In the genomic region with DNA sequence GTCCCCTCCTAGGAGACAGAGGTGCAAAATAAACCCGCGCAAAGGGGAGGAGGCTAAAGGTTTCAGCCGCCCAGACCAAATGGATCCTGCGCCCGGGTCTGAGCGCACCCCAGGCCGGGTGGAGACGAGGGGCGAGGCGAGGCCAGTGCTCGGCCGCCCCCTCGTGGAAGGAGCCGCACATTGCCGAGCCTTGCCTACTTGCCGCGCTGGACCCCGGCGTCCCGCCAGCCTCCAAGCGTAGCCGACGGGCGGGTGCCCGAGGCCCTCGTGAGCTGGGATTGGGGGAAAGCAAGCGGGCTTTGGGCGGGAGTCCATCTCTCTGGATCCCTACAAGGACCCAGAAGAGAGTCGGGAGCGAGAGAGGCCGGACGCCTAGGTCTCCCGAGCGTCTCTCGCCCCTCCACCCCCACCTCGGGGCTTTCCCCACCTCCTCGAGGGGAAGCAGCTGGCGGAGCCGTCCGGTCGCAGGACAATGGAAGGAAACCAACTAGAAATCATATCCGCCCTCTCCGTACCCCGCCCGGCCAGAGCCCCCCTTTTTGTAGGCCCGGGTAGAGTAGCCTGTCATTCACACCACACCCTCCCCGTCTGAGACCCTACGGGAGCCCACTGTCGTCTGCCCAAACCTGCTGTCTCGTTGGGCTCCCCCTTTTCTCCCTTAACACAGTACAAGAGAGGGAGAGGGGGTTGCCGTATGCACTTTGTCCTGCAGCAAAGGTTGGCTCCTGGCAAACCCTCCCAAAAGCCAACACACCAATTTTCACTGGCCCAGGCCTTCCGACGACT, we compare ENCODE assay signal across 9 cellular contexts. TPM values are rescaled to one million over a fixed set of nuclear protein-coding genes. Genes with fewer than 3 reads are reported as not detected.
A peak's percentile ranks its signal among the peaks of the same experiment; 100 is the strongest.
DNase-seq lines count a peak whose midpoint lies in the region; ATAC-seq, FAIRE-seq and TF ChIP-seq lines count a peak whose summit lies in the region.
"Had no signal": no experiment of that assay in that cellular context is flagged by ENCODE, and none has a peak within 500 bp of the region (broad histone marks: within the 10 kb centered on the region; RNA-seq: fewer than 3 reads in every experiment).

No MANE protein-coding gene starts in this region.

- intact Hi-C loops in HCT116 (cut with micrococcal nuclease), result no loop called here

- H3K4me2 ChIP-seq in HCT116 (ENCODE audit: low read length), result peak overlapping the region; percentile 73

- ATAC-seq in HCT116, result peak; percentile 79

- H3K9me3 ChIP-seq in HCT116 (ENCODE audit: control insufficient read depth in 1 of 2, insufficient read depth in 1 of 2, low read depth in 1 of 2, low read length in 2 of 2), result no peaks in the 10 kb centered on the region

- H3K79me2 ChIP-seq in HCT116 (ENCODE audit: insufficient read depth, low read length), result no peaks in the 10 kb centered on the region

- CTCF ChIA-PET in HCT116 (lab: Charles Lee), result interaction anchor here (0.6 to 2.3 kb wide), 10 partner anchors 14 to 359 kb away, joined by 3 to 15 read pairs (median 4); a partner anchor contains a TSS

- no peak for TF ChIP-seq POLR2A in HCT116 (IDR thresholded peaks at IDR 0.05; ENCODE audit: borderline replicate concordance, extremely low read depth, insufficient read depth, insufficient read length)

- BruUV-seq in HCT116 (replicated peaks; lab: Mats Ljungman, UMichigan), result no TSS peak

- POLR2A ChIA-PET in HCT116 (lab: Charles Lee), result interaction anchor here (1.8 kb wide), 1 partner anchor 14 kb away, joined by 7 read pairs; a partner anchor contains a TSS

- H3K36me3 ChIP-seq in HCT116 (ENCODE audit: control insufficient read depth in 1 of 2, insufficient read depth in 2 of 2, low read length in 2 of 2), result no peaks in the 10 kb centered on the region
- no peaks in the 10 kb centered on the region for H3K36me3 ChIP-seq in bronchial epithelial cell (ENCODE audit: control insufficient read depth, insufficient read depth, low read length)

- H4K20me1 ChIP-seq in HCT116 (ENCODE audit: insufficient read depth), result no peaks in the 10 kb centered on the region

- no peak overlapping the region for H3K27ac ChIP-seq in HCT116 (ENCODE audit: low read depth, low read length)
- H3K27ac ChIP-seq in VCaP, result no peak overlapping the region

- DNase-seq in GDM1 (lab: John Stamatoyannopoulos, UW), result peak; percentile 73
- DNase-seq in HCT116 (ENCODE audit: low read depth, low spot score), result no peak
- DNase-seq in NCI-H1105 (lab: John Stamatoyannopoulos, UW), result peak; percentile 62
- no peak for DNase-seq in bronchial epithelial cell (ENCODE audit: low read depth)
- DNase-seq in islet precursor cell, result peak; percentile 85
- DNase-seq in stimulated activated CD4-positive, alpha-beta T cell treated with anti-CD3 and anti-CD28 coated beads, Interleukin-15, amount 100 ng/mL, for 1 hour (ENCODE audit: low read depth in 1 of 2, low spot score in 1 of 2), result peak; percentile 69 to 77
- DNase-seq in putamen (ENCODE audit: low spot score), result no peak

- RAD21 ChIA-PET in HCT116 (lab: Charles Lee; ENCODE audit: low non-redundant PET in 1 of 2, low total read pairs in 2 of 2, uncharacterized antibody in 2 of 2, unreplicated experiment in 2 of 2), result interaction anchor here (0.6 to 1.6 kb wide), 3 partner anchors 114 to 282 kb away, joined by 3 to 4 read pairs (median 3); no protein-coding TSS in a partner anchor

- H3K4me1 ChIP-seq in HCT116 (ENCODE audit: control insufficient read depth in 1 of 2, insufficient read depth in 2 of 2, low read length in 2 of 2), result peaks cover 6 to 44% of the 10 kb centered on the region in 2 experiments; a peak in 3 of 4 replicates

- no peaks in the 10 kb centered on the region for H3K9me2 ChIP-seq in HCT116 (ENCODE audit: insufficient read depth)

- H3K9ac ChIP-seq in HCT116 (ENCODE audit: low read length), result peak overlapping the region; percentile 43

- no peak overlapping the region for H2AFZ ChIP-seq in HCT116 (ENCODE audit: low read depth, low read length, poor library complexity, severe bottlenecking)

- no peak for FAIRE-seq in bronchial epithelial cell (lab: Jason Lieb, UNC)

- H3K4me3 ChIP-seq in HCT116 (replicated peaks in 1 of 2; ENCODE audit: low read depth in 1 of 2, low read length in 2 of 2), result peak overlapping the region; percentile 11 to 38; a peak in 3 of 4 replicates
- H3K4me3 ChIP-seq in bronchial epithelial cell (ENCODE audit: low read depth, low read length), result peak overlapping the region; percentile 1

- TF ChIP-seq CTCF in HCT116 (IDR thresholded peaks at IDR 0.05 in 2 of 3, conservative IDR thresholded peaks at IDR 0.05 in 1 of 3; ENCODE audit: borderline replicate concordance in 1 of 3, insufficient read depth in 1 of 3, low read depth in 2 of 3, low read length in 2 of 3), result peak; percentile 55 to 90 (median 88); a peak in 5 of 6 replicates
- peak; percentile 88 for TF ChIP-seq CTCF in VCaP (conservative IDR thresholded peaks at IDR 0.05)
- TF ChIP-seq CTCF in bronchial epithelial cell (IDR thresholded peaks at IDR 0.05; ENCODE audit: insufficient read depth, low read length, severe bottlenecking), result peak; percentile 98

- TF ChIP-seq RAD21 in HCT116 (IDR thresholded peaks at IDR 0.05; ENCODE audit: low read depth), result peak; percentile 85

- no peaks in the 10 kb centered on the region for H3K27me3 ChIP-seq in HCT116 (ENCODE audit: insufficient read depth, low read length)
- peaks cover 5% of the 10 kb centered on the region for H3K27me3 ChIP-seq in bronchial epithelial cell (ENCODE audit: control insufficient read depth, insufficient read depth, low read length)

TF ChIP-seq in HCT116, 20 proteins besides CTCF, POLR2A, EP300 and RAD21 (continues in another document):
- no peak for TF ChIP-seq SIN3A (IDR thresholded peaks at IDR 0.05; ENCODE audit: low read depth)
- no peak for TF ChIP-seq SP1 (IDR thresholded peaks at IDR 0.05; ENCODE audit: low read depth)
- TF ChIP-seq, protein P1, sequence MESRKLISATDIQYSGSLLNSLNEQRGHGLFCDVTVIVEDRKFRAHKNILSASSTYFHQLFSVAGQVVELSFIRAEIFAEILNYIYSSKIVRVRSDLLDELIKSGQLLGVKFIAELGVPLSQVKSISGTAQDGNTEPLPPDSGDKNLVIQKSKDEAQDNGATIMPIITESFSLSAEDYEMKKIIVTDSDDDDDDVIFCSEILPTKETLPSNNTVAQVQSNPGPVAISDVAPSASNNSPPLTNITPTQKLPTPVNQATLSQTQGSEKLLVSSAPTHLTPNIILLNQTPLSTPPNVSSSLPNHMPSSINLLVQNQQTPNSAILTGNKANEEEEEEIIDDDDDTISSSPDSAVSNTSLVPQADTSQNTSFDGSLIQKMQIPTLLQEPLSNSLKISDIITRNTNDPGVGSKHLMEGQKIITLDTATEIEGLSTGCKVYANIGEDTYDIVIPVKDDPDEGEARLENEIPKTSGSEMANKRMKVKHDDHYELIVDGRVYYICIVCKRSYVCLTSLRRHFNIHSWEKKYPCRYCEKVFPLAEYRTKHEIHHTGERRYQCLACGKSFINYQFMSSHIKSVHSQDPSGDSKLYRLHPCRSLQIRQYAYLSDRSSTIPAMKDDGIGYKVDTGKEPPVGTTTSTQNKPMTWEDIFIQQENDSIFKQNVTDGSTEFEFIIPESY (IDR thresholded peaks at IDR 0.05; ENCODE audit: extremely low read depth, insufficient replicate concordance, low read length), result no peak
- TF ChIP-seq, protein P2, sequence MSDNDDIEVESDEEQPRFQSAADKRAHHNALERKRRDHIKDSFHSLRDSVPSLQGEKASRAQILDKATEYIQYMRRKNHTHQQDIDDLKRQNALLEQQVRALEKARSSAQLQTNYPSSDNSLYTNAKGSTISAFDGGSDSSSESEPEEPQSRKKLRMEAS (IDR thresholded peaks at IDR 0.05), result no peak; the same call in 1 of the 2 replicates
- no peak for TF ChIP-seq SRF (IDR thresholded peaks at IDR 0.05; ENCODE audit: low read depth)
- TF ChIP-seq ELF1 (IDR thresholded peaks at IDR 0.05; ENCODE audit: borderline replicate concordance, low read depth), result no peak
- no peak for TF ChIP-seq EZH2phosphoT487 (IDR thresholded peaks at IDR 0.05; ENCODE audit: borderline replicate concordance)
- no peak for TF ChIP-seq YY1 (IDR thresholded peaks at IDR 0.05; ENCODE audit: extremely low read depth, insufficient replicate concordance, low read depth, low read length)
- TF ChIP-seq EZH2 (IDR thresholded peaks at IDR 0.05), result no peak
- TF ChIP-seq, protein P3, sequence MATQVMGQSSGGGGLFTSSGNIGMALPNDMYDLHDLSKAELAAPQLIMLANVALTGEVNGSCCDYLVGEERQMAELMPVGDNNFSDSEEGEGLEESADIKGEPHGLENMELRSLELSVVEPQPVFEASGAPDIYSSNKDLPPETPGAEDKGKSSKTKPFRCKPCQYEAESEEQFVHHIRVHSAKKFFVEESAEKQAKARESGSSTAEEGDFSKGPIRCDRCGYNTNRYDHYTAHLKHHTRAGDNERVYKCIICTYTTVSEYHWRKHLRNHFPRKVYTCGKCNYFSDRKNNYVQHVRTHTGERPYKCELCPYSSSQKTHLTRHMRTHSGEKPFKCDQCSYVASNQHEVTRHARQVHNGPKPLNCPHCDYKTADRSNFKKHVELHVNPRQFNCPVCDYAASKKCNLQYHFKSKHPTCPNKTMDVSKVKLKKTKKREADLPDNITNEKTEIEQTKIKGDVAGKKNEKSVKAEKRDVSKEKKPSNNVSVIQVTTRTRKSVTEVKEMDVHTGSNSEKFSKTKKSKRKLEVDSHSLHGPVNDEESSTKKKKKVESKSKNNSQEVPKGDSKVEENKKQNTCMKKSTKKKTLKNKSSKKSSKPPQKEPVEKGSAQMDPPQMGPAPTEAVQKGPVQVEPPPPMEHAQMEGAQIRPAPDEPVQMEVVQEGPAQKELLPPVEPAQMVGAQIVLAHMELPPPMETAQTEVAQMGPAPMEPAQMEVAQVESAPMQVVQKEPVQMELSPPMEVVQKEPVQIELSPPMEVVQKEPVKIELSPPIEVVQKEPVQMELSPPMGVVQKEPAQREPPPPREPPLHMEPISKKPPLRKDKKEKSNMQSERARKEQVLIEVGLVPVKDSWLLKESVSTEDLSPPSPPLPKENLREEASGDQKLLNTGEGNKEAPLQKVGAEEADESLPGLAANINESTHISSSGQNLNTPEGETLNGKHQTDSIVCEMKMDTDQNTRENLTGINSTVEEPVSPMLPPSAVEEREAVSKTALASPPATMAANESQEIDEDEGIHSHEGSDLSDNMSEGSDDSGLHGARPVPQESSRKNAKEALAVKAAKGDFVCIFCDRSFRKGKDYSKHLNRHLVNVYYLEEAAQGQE (IDR thresholded peaks at IDR 0.05; ENCODE audit: low read depth), result no peak
- TF ChIP-seq TCF7L2 (IDR thresholded peaks at IDR 0.05; ENCODE audit: borderline replicate concordance, extremely low read depth, insufficient read depth, insufficient read length), result no peak

RNA-seq across cellular contexts. Expression of a gene that starts 0.7 kb away (rescaled TPM):
- total RNA-seq in HCT116 (2021; ENCODE audit: unreplicated experiment) (0.57 TPM), bronchial epithelial cell (not detected in 2 replicates)
- polyA plus RNA-seq in HCT116 (2012), result 0.27 and 0.31 TPM in 2 replicates

RNA-seq across cellular contexts. Expression of a gene that starts 9.8 kb away (rescaled TPM):
- total RNA-seq in HCT116 (2021; ENCODE audit: unreplicated experiment), result 160 TPM
- polyA plus RNA-seq in HCT116 (2012), result 173 and 253 TPM in 2 replicates
- 5.3 and 25.5 TPM in 2 replicates for total RNA-seq in bronchial epithelial cell

RNA-seq across cellular contexts. Expression of a gene that starts 13.6 kb away (rescaled TPM):
- 6.8 TPM for total RNA-seq in HCT116 (2021; ENCODE audit: unreplicated experiment)
- polyA plus RNA-seq in HCT116 (2012), result 3.4 and 4.7 TPM in 2 replicates
- 0.26 and 1.2 TPM in 2 replicates for total RNA-seq in bronchial epithelial cell

RNA-seq across cellular contexts. Expression of a gene that starts 21.7 kb away (rescaled TPM):
- total RNA-seq in HCT116 (2021; ENCODE audit: unreplicated experiment) (not detected), bronchial epithelial cell (0.38 TPM in 1 of 2 replicates, not detected in the other)
- not detected in 2 replicates for polyA plus RNA-seq in HCT116 (2012)
- total RNA-seq: temporal lobe had no signal

RNA-seq across cellular contexts. Expression of a gene that starts 26.3 kb away (rescaled TPM):
- total RNA-seq in HCT116 (2021; ENCODE audit: unreplicated experiment) (not detected), bronchial epithelial cell (0.26 and 1.2 TPM in 2 replicates)
- 0.15 and 0.21 TPM in 2 replicates for polyA plus RNA-seq in HCT116 (2012)

Comparison
In these comparisons a context has a peak if more than half of its experiments do, and no peak if none do; other contexts are left out.
1. DNase-seq: peak in GDM1 (single experiment), NCI-H1105 (single experiment), islet precursor cell (single experiment) and stimulated activated CD4-positive, alpha-beta T cell treated with anti-CD3 and anti-CD28 coated beads, Interleukin-15, amount 100 ng/mL, for 1 hour (2 of 2); none in HCT116 (single experiment), bronchial epithelial cell (single experiment) and putamen (single experiment).
2. Peak in every context shown above with its lines, with median percentiles within 50 percentile points of each other: CTCF ChIP-seq.